In genomic region chr1:241077386-241078147, GRCh38 we compare ENCODE assay signal across 18 cellular contexts.
DNase-seq lines count a peak whose midpoint lies in the region; ATAC-seq and TF ChIP-seq lines count a peak whose summit lies in the region.
"Had no signal": no experiment of that assay in that cellular context is flagged by ENCODE, and none has a peak within 500 bp of the region (broad histone marks: within the 10 kb centered on the region; RNA-seq: fewer than 3 reads in every experiment).

No MANE protein-coding gene starts in this region.

- no peak overlapping the region for H3K9ac ChIP-seq in H9 (ENCODE audit: extremely low read depth, insufficient read length, low read length)

- H3K9me3 Mint-ChIP-seq in H9 (no peaks in the 10 kb centered on the region), brain (no peaks in the 10 kb centered on the region), mesothelial cell of epicardium (no peaks in the 10 kb centered on the region)

- no peak overlapping the region for H3K23ac ChIP-seq in H9 (ENCODE audit: insufficient read length, low read depth, low read length)

- no peak for TF ChIP-seq POLR2A in gastroesophageal sphincter (IDR thresholded peaks at IDR 0.05)

- H4K8ac ChIP-seq in H9 (replicated peaks; ENCODE audit: insufficient read length, low read depth, low read length), result no peak overlapping the region

- no peak overlapping the region for H2BK12ac ChIP-seq in H9 (ENCODE audit: insufficient read length, low read depth, low read length)

- no peaks in the 10 kb centered on the region for H3K9me3 ChIP-seq in H9 (ENCODE audit: control insufficient read depth, low read depth, low read length)
- no peaks in the 10 kb centered on the region for H3K9me3 ChIP-seq in gastroesophageal sphincter
- H3K9me3 ChIP-seq: left ventricle myocardium inferior had no signal

- no CpG with 5 or more reads among the region's 11 CpGs for WGBS in H9 (ENCODE audit: extremely low coverage, insufficient read length, low lambda C conversion rate)
- 61 to 69% methylated on average over 7 to 10 of the region's 11 CpGs for WGBS in gastroesophageal sphincter (ENCODE audit: low coverage in 1 of 2), 2 donors

- no peaks in the 10 kb centered on the region; the same call in 1 of the 2 replicates for H3K4me1 ChIP-seq in H9 (ENCODE audit: insufficient read depth, low read length)
- H3K4me1 ChIP-seq in gastroesophageal sphincter, result no peaks in the 10 kb centered on the region
- H3K4me1 ChIP-seq: left ventricle myocardium inferior had no signal

- no peak overlapping the region for H2AK5ac ChIP-seq in H9 (ENCODE audit: insufficient read length, low read length)

- H3K27me3 Mint-ChIP-seq in H9 (ENCODE audit: low read depth) (no peaks in the 10 kb centered on the region), brain (peaks cover 3% of the 10 kb centered on the region), mesothelial cell of epicardium (ENCODE audit: low read depth) (no peaks in the 10 kb centered on the region)
- H3K27me3 Mint-ChIP-seq: IgD-negative memory B cell had no signal

- no peak overlapping the region for H4K91ac ChIP-seq in H9 (ENCODE audit: insufficient read length, low read depth, low read length)

- no peak overlapping the region for H2BK15ac ChIP-seq in H9 (ENCODE audit: low read depth, low read length)

- H2BK20ac ChIP-seq in H9 (ENCODE audit: low read depth, low read length, poor library complexity, severe bottlenecking), result no peak overlapping the region

- no peak overlapping the region for H3T11ph ChIP-seq in H9 (ENCODE audit: low read length)

- H3K4me1 Mint-ChIP-seq in H9 (peaks cover 15 to 18% of the 10 kb centered on the region in 2 experiments), brain (peaks cover 16% of the 10 kb centered on the region), mesothelial cell of epicardium (peaks cover 47% of the 10 kb centered on the region)
- H3K4me1 Mint-ChIP-seq: IgD-negative memory B cell had no signal

- H3K27ac ChIP-seq in H9 (ENCODE audit: insufficient read length, low read depth, low read length), result no peak overlapping the region
- peak overlapping the region in 1 of 4 donors; percentile 8 for H3K27ac ChIP-seq in gastroesophageal sphincter
- H3K27ac ChIP-seq: left ventricle myocardium inferior had no signal

- ATAC-seq in HG03025 (IDR thresholded peaks at IDR 0.05; ENCODE audit: low FRiP score, unreplicated experiment), result no peak
- no peak for ATAC-seq in gastroesophageal sphincter

- no peak overlapping the region for H2BK120ac ChIP-seq in H9 (ENCODE audit: low read depth, low read length, poor library complexity, severe bottlenecking)

- no peak overlapping the region for H4K5ac ChIP-seq in H9 (ENCODE audit: insufficient read length, low read depth, low read length)

- H3K14ac ChIP-seq in H9 (ENCODE audit: insufficient read depth, low read length), result no peak overlapping the region

- H3K36me3 Mint-ChIP-seq in H9 (ENCODE audit: insufficient read depth in 1 of 3, low read depth in 3 of 3) (no peaks in the 10 kb centered on the region), brain (no peaks in the 10 kb centered on the region), mesothelial cell of epicardium (no peaks in the 10 kb centered on the region)
- H3K36me3 Mint-ChIP-seq: IgD-negative memory B cell had no signal

- H3K4me3 Mint-ChIP-seq in H9, result no peak overlapping the region
- H3K4me3 Mint-ChIP-seq in brain, result no peak overlapping the region
- H3K4me3 Mint-ChIP-seq in mesothelial cell of epicardium, result no peak overlapping the region
- H3K4me3 Mint-ChIP-seq: IgD-negative memory B cell had no signal

- H3K27me3 ChIP-seq in H9 (ENCODE audit: insufficient read depth, low read length) (no peaks in the 10 kb centered on the region), gastroesophageal sphincter (no peaks in the 10 kb centered on the region)

- DNase-seq in H9 (no peak), mesothelial cell of epicardium (ENCODE audit: low spot score in 2 of 2, unreplicated experiment in 2 of 2) (no peak), retina (peak; percentile 54), iPS-NIHi11 (ENCODE audit: low spot score) (no peak), DMS153 treated with DMSO at 0.1 percent for 48 hours (lab: John Stamatoyannopoulos, UW; ENCODE audit: unreplicated experiment) (no peak)
- DNase-seq: activated CD8-positive, alpha-beta memory T cell treated with anti-CD3 and anti-CD28 coated beads, Interleukin-2, amount 50 U/mL, for 48 hours; aorta; COR-L47; EL; left ventricle myocardium inferior; NCI-H2081; NCI-H524 treated with DMSO at 0.1 percent for 48 hours; SIG-M5; T-helper 9 cell had no signal

- no peak overlapping the region for H3K4me2 ChIP-seq in H9 (ENCODE audit: insufficient read depth, insufficient read length, low read length)

- no peak for TF ChIP-seq EP300 in gastroesophageal sphincter (IDR thresholded peaks at IDR 0.05)

- no peak for TF ChIP-seq CTCF in H9 (conservative IDR thresholded peaks at IDR 0.05)
- no peak for TF ChIP-seq CTCF in brain (conservative IDR thresholded peaks at IDR 0.05)
- TF ChIP-seq CTCF in mesothelial cell of epicardium (IDR thresholded peaks at IDR 0.05; ENCODE audit: unreplicated experiment), result no peak
- no peak for TF ChIP-seq CTCF in gastroesophageal sphincter (IDR thresholded peaks at IDR 0.05)

- H3K27ac Mint-ChIP-seq in H9 (peak overlapping the region in 2 of 3 experiments; percentile 13 to 32; a peak in 4 of 7 replicates), brain (peak overlapping the region in 4 of 5 experiments; percentile 1 to 18 (median 8)), mesothelial cell of epicardium (peak overlapping the region; percentile 24)
- H3K27ac Mint-ChIP-seq: IgD-negative memory B cell had no signal

- H3K18ac ChIP-seq in H9 (ENCODE audit: insufficient read length, low read depth, low read length), result peak overlapping the region; percentile 15

- no peak overlapping the region for H3K4me3 ChIP-seq in gastroesophageal sphincter
- H3K4me3 ChIP-seq: left ventricle myocardium inferior had no signal

- H3K79me2 ChIP-seq in H9 (ENCODE audit: insufficient read depth, low read length), result no peaks in the 10 kb centered on the region

- H3K36me3 ChIP-seq in gastroesophageal sphincter, result no peaks in the 10 kb centered on the region
- H3K36me3 ChIP-seq: left ventricle myocardium inferior had no signal

- H2AFZ ChIP-seq in H9 (ENCODE audit: low read length), result no peak overlapping the region

- H3K4ac ChIP-seq in H9 (ENCODE audit: low read depth, low read length), result no peak overlapping the region

- H3K23me2 ChIP-seq in H9 (ENCODE audit: insufficient read length, low read depth, low read length, poor library complexity, severe bottlenecking), result no peaks in the 10 kb centered on the region

- H2BK5ac ChIP-seq in H9 (ENCODE audit: insufficient read length, low read length), result no peak overlapping the region

- H3K56ac ChIP-seq in H9 (ENCODE audit: insufficient read length, low read depth, low read length), result no peak overlapping the region

- H4K20me1 ChIP-seq in H9 (ENCODE audit: control insufficient read depth, insufficient read depth, insufficient read length), result no peaks in the 10 kb centered on the region

- no peaks in the 10 kb centered on the region for H3K79me1 ChIP-seq in H9 (ENCODE audit: insufficient read depth, low read depth, low read length, poor library complexity, severe bottlenecking)
